In genomic region chr7:135420786-135421185, GRCh38 we compare ENCODE assay signal across 18 cellular contexts.
"Had no signal": no experiment of that assay in that cellular context is flagged by ENCODE, and none has a peak within 500 bp of the region (broad histone marks: within the 10 kb centered on the region; RNA-seq: fewer than 3 reads in every experiment).

No MANE protein-coding gene starts in this region.

- H3K9me3 Mint-ChIP-seq: naive thymus-derived CD8-positive, alpha-beta T cell had no signal

- H3K27ac ChIP-seq: heart right ventricle, prostate gland, tibial nerve, uterus, VCaP had no signal

- H3K4me1 ChIP-seq: prostate gland, uterus had no signal

- H3K4me3 ChIP-seq: heart right ventricle, prostate gland, tibial nerve, uterus had no signal

- ATAC-seq: naive thymus-derived CD8-positive, alpha-beta T cell; right cardiac atrium had no signal

- H3K27me3 ChIP-seq: heart right ventricle, tibial nerve, uterus had no signal

- H3K27ac Mint-ChIP-seq: activated naive CD8-positive, alpha-beta T cell had no signal

- H3K36me3 ChIP-seq: prostate gland, uterus had no signal

- DNase-seq: activated CD4-positive, alpha-beta T cell treated with anti-CD3 and anti-CD28 coated beads for 1 hour; activated gamma-delta T cell treated with Interleukin-2 at 50 U/mL for 16 hours; cerebellar nuclear complex; cortex of kidney; heart right ventricle; left cardiac atrium; mesendoderm; naive thymus-derived CD8-positive, alpha-beta T cell; right cardiac atrium; stimulated activated CD4-positive, alpha-beta T cell treated with anti-CD3 and anti-CD28 coated beads, Interleukin-2, amount 100 ng/mL, for 24 hours; stimulated activated naive CD4-positive, alpha-beta T cell treated with Interleukin-2 at 50 U/mL for 16 hours; substantia nigra; T-helper 2 cell; uterus had no signal

- H3K4me3 Mint-ChIP-seq: activated naive CD8-positive, alpha-beta T cell; naive thymus-derived CD8-positive, alpha-beta T cell had no signal

- H3K9me3 ChIP-seq: heart right ventricle, prostate gland, tibial nerve, uterus had no signal

- H3K27me3 Mint-ChIP-seq: activated naive CD8-positive, alpha-beta T cell; naive thymus-derived CD8-positive, alpha-beta T cell had no signal
